9 cellular contexts compared by ENCODE assay signal in the genomic region with DNA sequence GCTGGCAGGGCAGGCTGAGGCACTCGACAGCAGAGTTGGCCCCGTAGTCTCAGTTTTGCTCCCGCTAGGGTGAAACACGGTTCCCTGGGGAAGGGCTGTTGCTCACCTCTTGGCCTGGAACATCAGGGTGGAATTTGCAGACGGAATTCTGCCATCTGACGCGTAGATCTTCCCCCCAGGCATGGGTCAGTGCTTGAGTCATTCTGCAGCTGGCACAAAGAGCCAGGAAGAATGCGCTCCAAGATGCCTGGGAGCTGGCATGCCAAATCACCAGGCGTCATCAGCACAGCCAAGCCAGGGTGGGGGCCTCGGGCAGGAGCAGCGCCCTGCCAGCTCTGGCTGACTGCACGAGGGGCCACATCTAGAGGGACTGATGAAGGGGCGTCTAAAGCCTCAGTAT. TPM values are rescaled to one million over a fixed set of nuclear protein-coding genes. Genes with fewer than 3 reads are reported as not detected.
DNase-seq lines count a peak whose midpoint lies in the region; ATAC-seq and TF ChIP-seq lines count a peak whose summit lies in the region.
"Had no signal": no experiment of that assay in that cellular context is flagged by ENCODE, and none has a peak within 500 bp of the region (broad histone marks: within the 10 kb centered on the region; RNA-seq: fewer than 3 reads in every experiment).

No MANE protein-coding gene starts in this region.

- peak; percentile 92 for DNase-seq in Caki2 (ENCODE audit: low read depth)
- DNase-seq in SK-MEL-5 (ENCODE audit: low read depth, low spot score) = peak; percentile 48
- DNase-seq in fibroblast of villous mesenchyme (ENCODE audit: low read depth) = peak; percentile 62
- peak; percentile 84 for DNase-seq in pulmonary artery endothelial cell (ENCODE audit: low read depth, low spot score)
- no peak for DNase-seq in DMS53 treated with DMSO at 0.1 percent for 48 hours (lab: John Stamatoyannopoulos, UW; ENCODE audit: unreplicated experiment)
- no peak for DNase-seq in stimulated activated CD4-positive, alpha-beta T cell treated with anti-CD3 and anti-CD28 coated beads, Interleukin-1b, Interleukin-23, amount 100 ng/mL, for 48 hours

- TF ChIP-seq CTCF in fibroblast of villous mesenchyme (IDR thresholded peaks at IDR 0.05; ENCODE audit: insufficient read depth, low read depth, low read length) = no peak

- ATAC-seq in HG02981 (IDR thresholded peaks at IDR 0.05; ENCODE audit: unreplicated experiment) (no peak), GM18502 (IDR thresholded peaks at IDR 0.05; ENCODE audit: poor library complexity, unreplicated experiment) (no peak)

- no peak overlapping the region for H3K4me3 ChIP-seq in fibroblast of villous mesenchyme (ENCODE audit: low read depth, low read length)
- H3K4me3 ChIP-seq: SK-N-MC had no signal

- in situ Hi-C loops in Caki2 (cut with HindIII; ENCODE audit: low pct_unique_long_range_greater_than_20kb, low sequenced_read_pairs) (no loop called here), SK-MEL-5 (cut with HindIII; ENCODE audit: low pct_unique_long_range_greater_than_20kb, low sequenced_read_pairs) (no loop called here)

RNA-seq across cellular contexts. Expression of a gene that starts 42.7 kb away (rescaled TPM):
- 212 and 233 TPM in 2 replicates for total RNA-seq in Caki2 (2014; rRNA removed; shearing (Covaris generic); ENCODE audit: low replicate concordance)
- total RNA-seq in SK-MEL-5 (2014; rRNA removed; shearing (Covaris generic)) = 59.6 and 62.3 TPM in 2 replicates
- 62.8 and 76.2 TPM in 2 replicates for polyA plus RNA-seq in SK-MEL-5 (2015; cell fraction: cytosol; rRNA removed)
- 30.8 and 38.2 TPM in 2 replicates for polyA plus RNA-seq in SK-MEL-5 (2015; cell fraction: nucleus; rRNA removed)
- total RNA-seq in fibroblast of villous mesenchyme (88.3 and 133 TPM in 2 replicates), pulmonary artery endothelial cell (191 and 209 TPM in 2 replicates)

Comparison
In these comparisons a context has a peak if more than half of its experiments do, and no peak if none do; other contexts are left out.
1. DNase-seq: peak in Caki2 (single experiment), SK-MEL-5 (single experiment), fibroblast of villous mesenchyme (single experiment) and pulmonary artery endothelial cell (single experiment); none in DMS53 treated with DMSO at 0.1 percent for 48 hours (single experiment) and stimulated activated CD4-positive, alpha-beta T cell treated with anti-CD3 and anti-CD28 coated beads, Interleukin-1b, Interleukin-23, amount 100 ng/mL, for 48 hours (single experiment).